20 cellular contexts compared by ENCODE assay signal in genomic region chr5:74612059-74612458, GRCh38. TPM values are rescaled to one million over a fixed set of nuclear protein-coding genes. Genes with fewer than 3 reads are reported as not detected.
DNase-seq lines count a peak whose midpoint lies in the region; TF ChIP-seq lines count a peak whose summit lies in the region.
"Had no signal": no experiment of that assay in that cellular context is flagged by ENCODE, and none has a peak within 500 bp of the region (broad histone marks: within the 10 kb centered on the region; RNA-seq: fewer than 3 reads in every experiment).

No MANE protein-coding gene starts in this region.

- TF ChIP-seq EP300 in ovary (IDR thresholded peaks at IDR 0.05): no peak

- no peak overlapping the region for H3K4me2 ChIP-seq in hepatocyte
- H3K4me2 ChIP-seq: A549 had no signal

- H3K4me1 Mint-ChIP-seq in nephron: peaks cover 24% of the 10 kb centered on the region
- H3K4me1 Mint-ChIP-seq: CD4-positive, alpha-beta memory T cell had no signal

- no peaks in the 10 kb centered on the region for H3K36me3 ChIP-seq in hepatocyte (replicated peaks; ENCODE audit: insufficient read depth, low read depth)
- H3K36me3 ChIP-seq in ovary: no peaks in the 10 kb centered on the region
- H3K36me3 ChIP-seq: HAP-1 had no signal

- H3K9me3 Mint-ChIP-seq in nephron: no peaks in the 10 kb centered on the region
- H3K9me3 Mint-ChIP-seq: CD4-positive, alpha-beta memory T cell; HFFc6 had no signal

- H3K9me2 ChIP-seq in hepatocyte (replicated peaks; ENCODE audit: insufficient read depth): no peaks in the 10 kb centered on the region

- H3K4me3 Mint-ChIP-seq in nephron: no peak overlapping the region
- H3K4me3 Mint-ChIP-seq: CD4-positive, alpha-beta memory T cell; HFFc6 had no signal

- intact Hi-C loops in ovary (cut with DNase I): no loop called here

- DNase-seq in ELF-1 (ENCODE audit: low read depth, low spot score) (peak; percentile 62), hepatocyte (ENCODE audit: low spot score) (peak; percentile 53), NCI-H774 (lab: John Stamatoyannopoulos, UW) (no peak), NCI-H2196 treated with DMSO at 0.1 percent for 48 hours (lab: John Stamatoyannopoulos, UW; ENCODE audit: unreplicated experiment) (no peak), ovary (no peak)
- DNase-seq in effector CD4-positive, alpha-beta T cell: no peak
- DNase-seq: 8988T; ACHN; C1 segment of cervical spinal cord; Calu3; CD4-positive, alpha-beta memory T cell; COR-L47; DMS53; DMS79 treated with DMSO at 0.1 percent for 48 hours; GOT3; HFFc6 had no signal

- H3K27me3 ChIP-seq in hepatocyte (no peaks in the 10 kb centered on the region), ovary (no peaks in the 10 kb centered on the region)

- H4K20me1 ChIP-seq in hepatocyte (ENCODE audit: insufficient read depth, poor library complexity, severe bottlenecking): no peaks in the 10 kb centered on the region

- no peak overlapping the region for H2AFZ ChIP-seq in hepatocyte

- WGBS in hepatocyte (ENCODE audit: low lambda C conversion rate, missing lambda C conversion rate): 74% methylated on average over 3 of the region's 3 CpGs
- 92 to 98% (median 92%) methylated on average over 3 of the region's 3 CpGs for WGBS in ovary, 3 donors

- H3K9me3 ChIP-seq in hepatocyte (ENCODE audit: low read depth) (no peaks in the 10 kb centered on the region), ovary (no peaks in the 10 kb centered on the region)
- H3K9me3 ChIP-seq: A549, HAP-1 had no signal

- peaks cover 6% of the 10 kb centered on the region for H3K27me3 Mint-ChIP-seq in nephron (ENCODE audit: low read depth)
- H3K27me3 Mint-ChIP-seq: CD4-positive, alpha-beta memory T cell had no signal

- H3K36me3 Mint-ChIP-seq in nephron (ENCODE audit: low read depth): no peaks in the 10 kb centered on the region
- H3K36me3 Mint-ChIP-seq: CD4-positive, alpha-beta memory T cell had no signal

- H3K27ac Mint-ChIP-seq in nephron: peak overlapping the region in 2 of 3 experiments; percentile 0 to 18
- H3K27ac Mint-ChIP-seq: CD4-positive, alpha-beta memory T cell; HFFc6 had no signal

- H3K79me2 ChIP-seq in hepatocyte: no peaks in the 10 kb centered on the region

- H3K27ac ChIP-seq in hepatocyte (peak overlapping the region; percentile 16), temporal lobe (ENCODE audit: low read depth, low read length) (peak overlapping the region; percentile 30), ovary (no peak overlapping the region)
- H3K27ac ChIP-seq: A549 had no signal

- H3K4me1 ChIP-seq in hepatocyte (ENCODE audit: insufficient read depth) (peaks cover 3% of the 10 kb centered on the region), ovary (ENCODE audit: insufficient read depth) (peaks cover 6% of the 10 kb centered on the region)
- H3K4me1 ChIP-seq: A549 had no signal

- TF ChIP-seq CTCF in hepatocyte (IDR thresholded peaks at IDR 0.05; ENCODE audit: poor library complexity) (no peak), nephron (IDR thresholded peaks at IDR 0.05; ENCODE audit: unreplicated experiment in 3 of 3) (no peak), ovary (IDR thresholded peaks at IDR 0.05) (no peak)

- H3K4me3 ChIP-seq in hepatocyte: no peak overlapping the region
- no peak overlapping the region for H3K4me3 ChIP-seq in ovary
- H3K4me3 ChIP-seq: A549, HAP-1 had no signal

- TF ChIP-seq POLR2A in ovary (IDR thresholded peaks at IDR 0.05): no peak

RNA-seq across cellular contexts. Expression of gene ENC1, which starts 28.5 kb away (rescaled TPM):
- 150 and 151 TPM in 2 replicates for total RNA-seq in hepatocyte
- 35.9 and 58.8 TPM in 2 replicates for polyA plus RNA-seq in hepatocyte
- total RNA-seq in temporal lobe: 755 TPM
- 10 to 100 TPM; 13.2 to 54.7 (median 23.4) TPM for total RNA-seq in ovary
- 10 to 100 TPM; 40.4 to 57.2 TPM for polyA plus RNA-seq in ovary

Comparison
In these comparisons a context has a peak if more than half of its experiments do, and no peak if none do; other contexts are left out.
1. DNase-seq: peak in ELF-1 (single experiment) and hepatocyte (single experiment); none in NCI-H774 (single experiment), NCI-H2196 treated with DMSO at 0.1 percent for 48 hours (single experiment), ovary (0 of 5) and effector CD4-positive, alpha-beta T cell (single experiment).
2. H3K27ac ChIP-seq: peak in hepatocyte (single experiment) and temporal lobe (single experiment); none in ovary (0 of 2).